Comparison of ENCODE assay signal across 4 cellular contexts in genomic region chr5:75560655-75561054, GRCh38. TPM values are rescaled to one million over a fixed set of nuclear protein-coding genes. Genes with fewer than 3 reads are reported as not detected.
"Had no signal": no experiment of that assay in that cellular context is flagged by ENCODE, and none has a peak within 500 bp of the region (broad histone marks: within the 10 kb centered on the region; RNA-seq: fewer than 3 reads in every experiment).

No MANE protein-coding gene starts in this region.

RNA-seq across cellular contexts. Expression of gene ANKDD1B, which starts 50.6 kb away (rescaled TPM):
- total RNA-seq: activated naive CD4-positive, alpha-beta T cell treated with anti-CD3 and anti-CD28 coated beads for 36 hours; activated naive CD8-positive, alpha-beta T cell treated with anti-CD3 and anti-CD28 coated beads for 36 hours; ascending aorta had no signal
- polyA plus RNA-seq: cardiac muscle cell had no signal
